ENCODE assay signal across 13 cellular contexts in the genomic region with DNA sequence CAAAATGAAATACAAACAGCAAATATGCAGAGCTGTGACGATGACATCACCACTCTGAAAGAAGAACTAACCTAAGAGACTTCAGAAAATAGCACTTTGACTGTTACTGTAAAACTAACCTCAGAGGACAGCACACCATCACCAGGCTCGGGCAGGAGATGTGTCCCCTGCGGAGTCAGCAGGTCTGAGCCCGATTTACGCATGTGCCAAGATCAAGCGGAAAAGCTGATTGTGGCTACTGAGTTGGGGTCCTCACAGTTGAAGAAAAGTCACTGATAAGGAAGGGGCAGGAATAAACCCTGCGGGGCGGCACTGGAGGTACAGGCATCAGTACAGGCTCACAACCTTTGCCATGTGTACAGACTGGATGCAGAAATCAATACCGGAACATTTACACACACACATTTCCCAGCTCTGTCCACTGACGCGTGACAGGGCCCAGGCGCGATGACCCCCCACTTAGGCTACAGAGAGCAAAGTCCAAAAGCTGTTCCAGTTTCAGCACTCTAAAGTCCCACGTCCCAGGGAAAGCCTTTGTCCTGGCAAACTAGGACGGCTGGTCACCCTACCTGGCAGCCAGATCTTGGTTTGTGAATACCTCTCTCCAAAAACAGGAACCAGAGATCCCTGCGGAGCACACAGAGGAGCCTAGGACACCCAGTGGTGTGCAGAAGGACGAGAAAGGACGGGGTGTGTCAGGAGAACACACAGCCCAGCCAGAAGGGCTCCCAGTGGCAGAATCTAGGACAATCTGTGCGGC. TPM values are rescaled to one million over a fixed set of nuclear protein-coding genes. Genes with fewer than 3 reads are reported as not detected.
DNase-seq lines count a peak whose midpoint lies in the region; ATAC-seq and TF ChIP-seq lines count a peak whose summit lies in the region.
"Had no signal": no experiment of that assay in that cellular context is flagged by ENCODE, and none has a peak within 500 bp of the region (broad histone marks: within the 10 kb centered on the region; RNA-seq: fewer than 3 reads in every experiment).

No MANE protein-coding gene starts in this region.

- DNase-seq in GM10248 (ENCODE audit: extremely low spot score): peak; percentile 51
- DNase-seq in NCI-H526 treated with DMSO at 0.1 percent for 48 hours (lab: John Stamatoyannopoulos, UW): peak; percentile 36
- no peak for DNase-seq in glutamatergic neuron
- peak in 1 of 2 donors; percentile 45 for DNase-seq in psoas muscle
- no peak for DNase-seq in activated naive CD8-positive, alpha-beta T cell treated with anti-CD3 and anti-CD28 coated beads for 36 hours
- DNase-seq in PC-3: no peak
- DNase-seq in inferior parietal cortex (ENCODE audit: extremely low spot score): no peak
- DNase-seq: activated CD8-positive, alpha-beta memory T cell treated with anti-CD3 and anti-CD28 coated beads, Interleukin-2, amount 10 ng/mL, durations not matched to agents 7 days and 5 days; NCI-H2227 treated with DMSO at 0.1 percent for 48 hours had no signal

- H3K36me3 ChIP-seq in psoas muscle (ENCODE audit: insufficient read depth in 1 of 2, low read depth in 1 of 2) (no peaks in the 10 kb centered on the region), PC-3 (ENCODE audit: low read depth, low read length) (peaks cover 7% of the 10 kb centered on the region; the same call in 1 of the 2 replicates)

- H3K4me3 Mint-ChIP-seq in glutamatergic neuron (ENCODE audit: unreplicated experiment): peak overlapping the region; percentile 74
- no peak overlapping the region for H3K4me3 Mint-ChIP-seq in activated naive CD8-positive, alpha-beta T cell treated with anti-CD3 and anti-CD28 coated beads for 36 hours
- H3K4me3 Mint-ChIP-seq: activated CD8-positive, alpha-beta memory T cell treated with anti-CD3 and anti-CD28 coated beads, Interleukin-2, amount 10 ng/mL, durations not matched to agents 7 days and 5 days; CD14-positive monocyte had no signal

- no peaks in the 10 kb centered on the region; the same call in 1 of the 2 replicates for H4K20me1 ChIP-seq in PC-3 (ENCODE audit: low read length)

- H3K27me3 Mint-ChIP-seq in glutamatergic neuron (ENCODE audit: unreplicated experiment): no peaks in the 10 kb centered on the region
- no peaks in the 10 kb centered on the region for H3K27me3 Mint-ChIP-seq in activated naive CD8-positive, alpha-beta T cell treated with anti-CD3 and anti-CD28 coated beads for 36 hours
- H3K27me3 Mint-ChIP-seq: activated CD8-positive, alpha-beta memory T cell treated with anti-CD3 and anti-CD28 coated beads, Interleukin-2, amount 10 ng/mL, durations not matched to agents 7 days and 5 days had no signal

- H3K36me3 Mint-ChIP-seq in glutamatergic neuron (ENCODE audit: unreplicated experiment): no peaks in the 10 kb centered on the region
- H3K36me3 Mint-ChIP-seq in activated naive CD8-positive, alpha-beta T cell treated with anti-CD3 and anti-CD28 coated beads for 36 hours: peaks cover 35% of the 10 kb centered on the region

- peaks cover 33% of the 10 kb centered on the region for H3K79me2 ChIP-seq in PC-3 (ENCODE audit: low read length)

- TF ChIP-seq CTCF in GM10248 (IDR thresholded peaks at IDR 0.05; ENCODE audit: control extremely low read depth, extremely low read depth, low read depth, missing control alignments): no peak
- TF ChIP-seq CTCF in glutamatergic neuron (IDR thresholded peaks at IDR 0.05; ENCODE audit: partially characterized antibody, unreplicated experiment): no peak
- no peak for TF ChIP-seq CTCF in psoas muscle (IDR thresholded peaks at IDR 0.05)
- no peak for TF ChIP-seq CTCF in PC-3 (conservative IDR thresholded peaks at IDR 0.05; ENCODE audit: low read depth, low read length)

- peaks cover 9% of the 10 kb centered on the region for H3K9me3 Mint-ChIP-seq in glutamatergic neuron (ENCODE audit: unreplicated experiment)
- no peaks in the 10 kb centered on the region for H3K9me3 Mint-ChIP-seq in activated naive CD8-positive, alpha-beta T cell treated with anti-CD3 and anti-CD28 coated beads for 36 hours
- H3K9me3 Mint-ChIP-seq: activated naive CD4-positive, alpha-beta T cell treated with anti-CD3 and anti-CD28 coated beads, Interleukin-2, amount 50 U/mL, for 72 hours had no signal

- no peak overlapping the region for H2AFZ ChIP-seq in PC-3 (ENCODE audit: low read length)

- no peak overlapping the region for H3K9ac ChIP-seq in PC-3 (ENCODE audit: low read length)

- H3K27me3 ChIP-seq in psoas muscle (ENCODE audit: insufficient read depth in 3 of 3, low read length in 2 of 3) (no peaks in the 10 kb centered on the region), PC-3 (ENCODE audit: low read length) (no peaks in the 10 kb centered on the region)

- H3K9me3 ChIP-seq in psoas muscle: no peaks in the 10 kb centered on the region
- no peaks in the 10 kb centered on the region for H3K9me3 ChIP-seq in PC-3 (ENCODE audit: low read length)

- no peak overlapping the region for H3K4me2 ChIP-seq in PC-3 (ENCODE audit: low read length)

- intact Hi-C loops in psoas muscle (cut with DNase I): loop anchor here in 1 of 2 donors (5.0 kb wide), 1 partner anchor 52 kb away; no protein-coding TSS in a partner anchor
- intact Hi-C loops in PC-3 (cut with micrococcal nuclease): no loop called here

- H3K27ac ChIP-seq in psoas muscle (peak overlapping the region; percentile 88), PC-3 (ENCODE audit: low read length) (no peak overlapping the region)
- H3K27ac ChIP-seq: HL-60 had no signal

- H3K27ac Mint-ChIP-seq in glutamatergic neuron (ENCODE audit: unreplicated experiment): peak overlapping the region; percentile 93
- no peak overlapping the region for H3K27ac Mint-ChIP-seq in activated naive CD8-positive, alpha-beta T cell treated with anti-CD3 and anti-CD28 coated beads for 36 hours
- H3K27ac Mint-ChIP-seq: activated CD8-positive, alpha-beta memory T cell treated with anti-CD3 and anti-CD28 coated beads, Interleukin-2, amount 10 ng/mL, durations not matched to agents 7 days and 5 days had no signal

- WGBS in psoas muscle, 3 donors: 44 to 69% (median 45%) methylated on average over 19 of the region's 19 CpGs

- ATAC-seq in psoas muscle (peak; percentile 56 to 71 (median 62)), PC-3 (no peak), GM18870 (IDR thresholded peaks at IDR 0.05; ENCODE audit: unreplicated experiment) (no peak)
- ATAC-seq: activated CD8-positive, alpha-beta memory T cell treated with anti-CD3 and anti-CD28 coated beads, Interleukin-2, amount 10 ng/mL, durations not matched to agents 7 days and 5 days; activated naive CD4-positive, alpha-beta T cell treated with anti-CD3 and anti-CD28 coated beads, Interleukin-2, amount 50 U/mL, for 72 hours had no signal

- no peaks in the 10 kb centered on the region for H3F3A ChIP-seq in PC-3 (ENCODE audit: low read length, unreplicated experiment)

- H3K4me3 ChIP-seq in psoas muscle: peak overlapping the region; percentile 42
- no peak overlapping the region for H3K4me3 ChIP-seq in PC-3 (ENCODE audit: low read length)

- CTCF ChIA-PET in GM10248 (lab: Yijun Ruan, JAX) (interaction anchor here (0.6 to 1.1 kb wide), 2 partner anchors 12 to 30 kb away, joined by 3 to 5 read pairs; no protein-coding TSS in a partner anchor), PC-3 (lab: Charles Lee) (no interaction called here)

- H3K9me2 ChIP-seq in PC-3 (replicated peaks; ENCODE audit: low read length): no peaks in the 10 kb centered on the region

- BruUV-seq in PC-3 (replicated peaks; lab: Mats Ljungman, UMichigan): no TSS peak

- H3K4me1 Mint-ChIP-seq in glutamatergic neuron (ENCODE audit: low read depth, unreplicated experiment): peaks cover 17% of the 10 kb centered on the region
- H3K4me1 Mint-ChIP-seq in activated naive CD8-positive, alpha-beta T cell treated with anti-CD3 and anti-CD28 coated beads for 36 hours: peaks cover 33% of the 10 kb centered on the region

- POLR2A ChIA-PET in GM10248 (lab: Yijun Ruan, JAX) (interaction anchor here (1.0 kb wide), 1 partner anchor 24 kb away, joined by 3 read pairs; no protein-coding TSS in a partner anchor), PC-3 (lab: Charles Lee; ENCODE audit: unreplicated experiment) (interaction anchor here (0.6 kb wide), 1 partner anchor 16 kb away, joined by 14 read pairs; no protein-coding TSS in a partner anchor)

- peaks cover 44% of the 10 kb centered on the region for H3K4me1 ChIP-seq in psoas muscle
- no peaks in the 10 kb centered on the region for H3K4me1 ChIP-seq in PC-3 (ENCODE audit: insufficient read depth, low read length)

RNA-seq across cellular contexts. Expression of gene TRAP1, which starts 21.5 kb away (rescaled TPM):
- total RNA-seq in glutamatergic neuron (ENCODE audit: unreplicated experiment) (97.3 TPM), psoas muscle (100 to 1,000 TPM; 112 to 162 (median 142) TPM), PC-3 (2014; rRNA removed) (243 and 382 TPM in 2 replicates)
- 100 to 1,000 TPM in 2 of 3 donors, 10 to 100 TPM in 1; 98.1 to 122 (median 112) TPM for polyA plus RNA-seq in psoas muscle
- total RNA-seq in activated naive CD8-positive, alpha-beta T cell treated with anti-CD3 and anti-CD28 coated beads for 36 hours: 100 to 1,000 TPM; 366 to 377 TPM

RNA-seq across cellular contexts. Expression of gene DNASE1, which starts 41.3 kb away (rescaled TPM):
- total RNA-seq in glutamatergic neuron (ENCODE audit: unreplicated experiment) (34.3 TPM), psoas muscle (1 to 10 TPM; 1.6 to 7.3 (median 2.6) TPM), PC-3 (2014; rRNA removed) (9.3 and 14.0 TPM in 2 replicates)
- polyA plus RNA-seq in psoas muscle: 1 to 10 TPM in 2 of 3 donors, under 1 TPM in 1; 0.46 to 5.4 (median 5.2) TPM
- 1 to 10 TPM; 4.6 to 5.8 TPM for total RNA-seq in activated naive CD8-positive, alpha-beta T cell treated with anti-CD3 and anti-CD28 coated beads for 36 hours

Comparison
In these comparisons a context has a peak if more than half of its experiments do, and no peak if none do; other contexts are left out.
1. DNase-seq: peak in GM10248 (single experiment) and NCI-H526 treated with DMSO at 0.1 percent for 48 hours (single experiment); none in glutamatergic neuron (single experiment), activated naive CD8-positive, alpha-beta T cell treated with anti-CD3 and anti-CD28 coated beads for 36 hours (single experiment), PC-3 (single experiment) and inferior parietal cortex (single experiment).
2. ATAC-seq: peak in psoas muscle (4 of 4); none in PC-3 (single experiment) and GM18870 (single experiment).